Comparison of ENCODE assay signal across 26 cellular contexts in genomic region chr12:56011509-56012090, GRCh38. TPM values are rescaled to one million over a fixed set of nuclear protein-coding genes. Genes with fewer than 3 reads are reported as not detected.
DNase-seq lines count a peak whose midpoint lies in the region; ATAC-seq and TF ChIP-seq lines count a peak whose summit lies in the region.
"Had no signal": no experiment of that assay in that cellular context is flagged by ENCODE, and none has a peak within 500 bp of the region (broad histone marks: within the 10 kb centered on the region; RNA-seq: fewer than 3 reads in every experiment).

No MANE protein-coding gene starts in this region.

- H3K4me3 Mint-ChIP-seq in activated CD8-positive, alpha-beta T cell treated with anti-CD3 and anti-CD28 coated beads for 36 hours, result no peak overlapping the region
- no peak overlapping the region for H3K4me3 Mint-ChIP-seq in activated CD8-positive, alpha-beta T cell treated with anti-CD3 and anti-CD28 coated beads, Interleukin-2, amount 10 ng/mL, durations not matched to agents 7 days and 5 days
- H3K4me3 Mint-ChIP-seq in Caco-2 (ENCODE audit: unreplicated experiment), result no peak overlapping the region
- H3K4me3 Mint-ChIP-seq: CD14-positive monocyte; CD8-positive, alpha-beta memory T cell had no signal

- no peak for DNase-seq in activated CD8-positive, alpha-beta T cell treated with anti-CD3 and anti-CD28 coated beads for 36 hours
- no peak for DNase-seq in activated CD8-positive, alpha-beta T cell treated with anti-CD3 and anti-CD28 coated beads, Interleukin-2, amount 10 ng/mL, durations not matched to agents 7 days and 5 days
- DNase-seq in Caco-2 (no peak), amniotic epithelial cell (ENCODE audit: low read depth) (peak; percentile 75), iris pigment epithelial cell (ENCODE audit: low read depth) (peak; percentile 49), thyroid gland (no peak), adrenal gland (no peak)
- no peak for DNase-seq in effector CD4-positive, alpha-beta T cell
- DNase-seq: BE2C; Calu3; CD8-positive, alpha-beta memory T cell; DND-41; GM23248; H7; Kasumi-1; NCI-H2029; NCI-H446 treated with DMSO at 0.1 percent for 48 hours; NCI-H526; NCI-H82; NK-92 treated with Interleukin-12 subunit alpha and Interleukin-12 subunit beta, amount 100 ng/mL, for 24 hours; Right ventricle myocardium superior; RPMI8226 had no signal

- CTCF ChIA-PET in activated CD8-positive, alpha-beta T cell treated with anti-CD3 and anti-CD28 coated beads for 36 hours (lab: Charles Lee), result interaction anchor here (1.1 to 11.7 kb wide), 5 partner anchors 10 to 273 kb away, joined by 4 to 81 read pairs (median 4); partner anchors contain the start of genes ORMDL2, SARNP and SUOX
- CTCF ChIA-PET in activated CD8-positive, alpha-beta T cell treated with anti-CD3 and anti-CD28 coated beads, Interleukin-2, amount 10 ng/mL, durations not matched to agents 7 days and 5 days (lab: Charles Lee), result interaction anchor here (0.8 to 4.4 kb wide), 5 partner anchors 12 to 274 kb away, joined by 3 to 22 read pairs (median 16); no protein-coding TSS in a partner anchor
- CTCF ChIA-PET in Caco-2 (lab: Charles Lee), result interaction anchor here (1.1 kb wide), 2 partner anchors 14 to 18 kb away, joined by 5 to 6 read pairs; partner anchors contain the start of gene SUOX

- ATAC-seq in activated CD8-positive, alpha-beta T cell treated with anti-CD3 and anti-CD28 coated beads for 36 hours, result peak; percentile 41
- ATAC-seq in activated CD8-positive, alpha-beta T cell treated with anti-CD3 and anti-CD28 coated beads, Interleukin-2, amount 10 ng/mL, durations not matched to agents 7 days and 5 days, result no peak
- ATAC-seq: K562 had no signal

- BruUV-seq in Caco-2 (replicated peaks; lab: Mats Ljungman, UMichigan), result no TSS peak

- 89 to 90% methylated on average over 2 of the region's 2 CpGs for WGBS in thyroid gland, 2 donors
- WGBS in adrenal gland, 4 donors, result 77 to 96% (median 93%) methylated on average over 2 of the region's 2 CpGs

- H3K27me3 Mint-ChIP-seq in activated CD8-positive, alpha-beta T cell treated with anti-CD3 and anti-CD28 coated beads for 36 hours, result no peaks in the 10 kb centered on the region
- H3K27me3 Mint-ChIP-seq in activated CD8-positive, alpha-beta T cell treated with anti-CD3 and anti-CD28 coated beads, Interleukin-2, amount 10 ng/mL, durations not matched to agents 7 days and 5 days (ENCODE audit: low read depth), result no peaks in the 10 kb centered on the region
- no peaks in the 10 kb centered on the region for H3K27me3 Mint-ChIP-seq in Caco-2 (ENCODE audit: insufficient read depth, unreplicated experiment)

- H3K27ac Mint-ChIP-seq in activated CD8-positive, alpha-beta T cell treated with anti-CD3 and anti-CD28 coated beads for 36 hours, result no peak overlapping the region
- no peak overlapping the region for H3K27ac Mint-ChIP-seq in activated CD8-positive, alpha-beta T cell treated with anti-CD3 and anti-CD28 coated beads, Interleukin-2, amount 10 ng/mL, durations not matched to agents 7 days and 5 days
- H3K27ac Mint-ChIP-seq in Caco-2 (ENCODE audit: unreplicated experiment), result peak overlapping the region; percentile 78

- peaks cover 79% of the 10 kb centered on the region for H3K4me1 ChIP-seq in Caco-2
- H3K4me1 ChIP-seq in thyroid gland, result peaks cover 27 to 30% of the 10 kb centered on the region in 2 donors
- peaks cover 6 to 25% of the 10 kb centered on the region in 2 donors for H3K4me1 ChIP-seq in adrenal gland (replicated peaks in 1 of 2)
- H3K4me1 ChIP-seq: BE2C had no signal

- H3K4me1 Mint-ChIP-seq in activated CD8-positive, alpha-beta T cell treated with anti-CD3 and anti-CD28 coated beads for 36 hours (ENCODE audit: low read depth), result peaks cover 50% of the 10 kb centered on the region
- peaks cover 30% of the 10 kb centered on the region for H3K4me1 Mint-ChIP-seq in activated CD8-positive, alpha-beta T cell treated with anti-CD3 and anti-CD28 coated beads, Interleukin-2, amount 10 ng/mL, durations not matched to agents 7 days and 5 days (ENCODE audit: low read depth)
- peaks cover 63% of the 10 kb centered on the region for H3K4me1 Mint-ChIP-seq in Caco-2 (ENCODE audit: low read depth, unreplicated experiment)

- H3K36me3 Mint-ChIP-seq in activated CD8-positive, alpha-beta T cell treated with anti-CD3 and anti-CD28 coated beads for 36 hours (ENCODE audit: low read depth), result no peaks in the 10 kb centered on the region
- peaks cover 5% of the 10 kb centered on the region for H3K36me3 Mint-ChIP-seq in activated CD8-positive, alpha-beta T cell treated with anti-CD3 and anti-CD28 coated beads, Interleukin-2, amount 10 ng/mL, durations not matched to agents 7 days and 5 days (ENCODE audit: low read depth)
- peaks cover 42% of the 10 kb centered on the region for H3K36me3 Mint-ChIP-seq in Caco-2 (ENCODE audit: insufficient read depth, unreplicated experiment)

- intact Hi-C loops in activated CD8-positive, alpha-beta T cell treated with anti-CD3 and anti-CD28 coated beads for 36 hours (cut with micrococcal nuclease), result no loop called here
- intact Hi-C loops in Caco-2 (cut with micrococcal nuclease; ENCODE audit: unreplicated experiment), result no loop called here
- intact Hi-C loops in thyroid gland (cut with DNase I), result no loop called here
- intact Hi-C loops in adrenal gland (cut with DNase I), result no loop called here

- no peak for TF ChIP-seq CTCF in activated CD8-positive, alpha-beta T cell treated with anti-CD3 and anti-CD28 coated beads for 36 hours (IDR thresholded peaks at IDR 0.05)
- TF ChIP-seq CTCF in Caco-2 (IDR thresholded peaks at IDR 0.05; ENCODE audit: insufficient read depth in 1 of 2, low read depth in 1 of 2, low read length in 1 of 2, severe bottlenecking in 1 of 2, unreplicated experiment in 1 of 2), result no peak
- no peak for TF ChIP-seq CTCF in thyroid gland (IDR thresholded peaks at IDR 0.05)
- no peak for TF ChIP-seq CTCF in adrenal gland (IDR thresholded peaks at IDR 0.05)

- H3K27me3 ChIP-seq in Caco-2 (replicated peaks; ENCODE audit: control insufficient read depth, insufficient read depth, low read length) (no peaks in the 10 kb centered on the region), thyroid gland (no peaks in the 10 kb centered on the region), adrenal gland (no peaks in the 10 kb centered on the region)
- H3K27me3 ChIP-seq: BE2C, SJSA1 had no signal

- H3K36me3 ChIP-seq in Caco-2 (ENCODE audit: control insufficient read depth, insufficient read depth, low read length) (peaks cover 1% of the 10 kb centered on the region; the same call in 1 of the 2 replicates), thyroid gland (no peaks in the 10 kb centered on the region), adrenal gland (replicated peaks in 1 of 2) (peaks cover 0 to 8% of the 10 kb centered on the region in 2 donors)
- H3K36me3 ChIP-seq: BE2C, SJSA1 had no signal

- H3K4me3 ChIP-seq in Caco-2 (ENCODE audit: low read depth, low read length) (no peak overlapping the region), thyroid gland (replicated peaks in 1 of 3) (no peak overlapping the region), adrenal gland (no peak overlapping the region)
- H3K4me3 ChIP-seq: GM23248, K562, SJSA1 had no signal

- H3K9me3 ChIP-seq in Caco-2 (no peaks in the 10 kb centered on the region), thyroid gland (no peaks in the 10 kb centered on the region), adrenal gland (replicated peaks in 1 of 3) (no peaks in the 10 kb centered on the region)
- H3K9me3 ChIP-seq: BE2C, SJSA1 had no signal

- POLR2A ChIA-PET in activated CD8-positive, alpha-beta T cell treated with anti-CD3 and anti-CD28 coated beads for 36 hours (lab: Charles Lee), result interaction anchor here (0.7 to 3.1 kb wide), 3 partner anchors 9 to 187 kb away, joined by 3 to 15 read pairs (median 4); partner anchors contain the start of gene IKZF4
- POLR2A ChIA-PET in activated CD8-positive, alpha-beta T cell treated with anti-CD3 and anti-CD28 coated beads, Interleukin-2, amount 10 ng/mL, durations not matched to agents 7 days and 5 days (lab: Charles Lee), result interaction anchor here (0.6 to 1.2 kb wide), 4 partner anchors 9 to 15 kb away, joined by 3 to 5 read pairs (median 4); partner anchors contain the start of gene IKZF4
- POLR2A ChIA-PET in Caco-2 (lab: Charles Lee), result interaction anchor here (0.9 to 1.1 kb wide), 2 partner anchors 15 to 37 kb away, joined by 3 to 7 read pairs; partner anchors contain the start of genes RAB5B and SUOX

- TF ChIP-seq POLR2A in thyroid gland (IDR thresholded peaks at IDR 0.05) (no peak), adrenal gland (IDR thresholded peaks at IDR 0.05) (no peak)

- no peaks in the 10 kb centered on the region for H3K9me3 Mint-ChIP-seq in activated CD8-positive, alpha-beta T cell treated with anti-CD3 and anti-CD28 coated beads for 36 hours
- no peaks in the 10 kb centered on the region for H3K9me3 Mint-ChIP-seq in activated CD8-positive, alpha-beta T cell treated with anti-CD3 and anti-CD28 coated beads, Interleukin-2, amount 10 ng/mL, durations not matched to agents 7 days and 5 days (ENCODE audit: insufficient read depth)
- H3K9me3 Mint-ChIP-seq in Caco-2 (ENCODE audit: unreplicated experiment), result no peaks in the 10 kb centered on the region
- H3K9me3 Mint-ChIP-seq: CD14-positive monocyte; CD8-positive, alpha-beta memory T cell had no signal

- H3K27ac ChIP-seq in thyroid gland (no peak overlapping the region), adrenal gland (no peak overlapping the region)
- H3K27ac ChIP-seq: 22Rv1, GM23248, SJSA1 had no signal

RNA-seq across cellular contexts. Expression of gene IKZF4, which starts 9.2 kb away (rescaled TPM):
- total RNA-seq in activated CD8-positive, alpha-beta T cell treated with anti-CD3 and anti-CD28 coated beads for 36 hours, result 10 to 100 TPM; 20.5 to 20.8 TPM
- 10 to 100 TPM; 19.9 to 20.7 TPM for total RNA-seq in activated CD8-positive, alpha-beta T cell treated with anti-CD3 and anti-CD28 coated beads, Interleukin-2, amount 10 ng/mL, durations not matched to agents 7 days and 5 days
- 15.6 and 15.7 TPM in 2 replicates for total RNA-seq in Caco-2 (2022)
- total RNA-seq in thyroid gland, result 10 to 100 TPM in 2 of 4 donors, 1 to 10 TPM in 2; 4.2 to 10.9 (median 9.4) TPM
- 10 to 100 TPM in 6 of 8 donors, 1 to 10 TPM in 2; 6.8 to 34.0 (median 16.4) TPM for total RNA-seq in adrenal gland
- 10 to 100 TPM in 1 of 3 donors, 1 to 10 TPM in 2; 5.7 to 10.3 (median 6.4) TPM for polyA plus RNA-seq in adrenal gland

RNA-seq across cellular contexts. Expression of gene SUOX, which starts 14.5 kb away (rescaled TPM):
- 1 to 10 TPM; 4.6 to 6.2 TPM for total RNA-seq in activated CD8-positive, alpha-beta T cell treated with anti-CD3 and anti-CD28 coated beads for 36 hours
- total RNA-seq in activated CD8-positive, alpha-beta T cell treated with anti-CD3 and anti-CD28 coated beads, Interleukin-2, amount 10 ng/mL, durations not matched to agents 7 days and 5 days, result 1 to 10 TPM; 5.8 to 6.8 TPM
- total RNA-seq in Caco-2 (2022) (37.9 and 40.8 TPM in 2 replicates), thyroid gland (10 to 100 TPM; 18.7 to 36.8 (median 36.2) TPM), adrenal gland (10 to 100 TPM; 50.9 to 72.6 (median 57.3) TPM)
- polyA plus RNA-seq in adrenal gland, result 10 to 100 TPM; 27.7 to 49.7 (median 37.1) TPM

RNA-seq across cellular contexts. Expression of gene RPS26, which starts 30.1 kb away (rescaled TPM):
- 10 to 100 TPM; 29.7 to 29.8 TPM for total RNA-seq in activated CD8-positive, alpha-beta T cell treated with anti-CD3 and anti-CD28 coated beads for 36 hours
- total RNA-seq in activated CD8-positive, alpha-beta T cell treated with anti-CD3 and anti-CD28 coated beads, Interleukin-2, amount 10 ng/mL, durations not matched to agents 7 days and 5 days, result 10 to 100 TPM; 25.2 to 27.2 TPM
- total RNA-seq in Caco-2 (2022) (50.2 and 60.4 TPM in 2 replicates), thyroid gland (1,000 to 10,000 TPM in 1 of 4 donors, 100 to 1,000 TPM in 2, 10 to 100 TPM in 1; 81.4 to 1,193 (median 632) TPM), adrenal gland (1,000 to 10,000 TPM in 2 of 8 donors, 100 to 1,000 TPM in 3, 10 to 100 TPM in 3; 76.7 to 2,374 (median 277) TPM)
- 1,000 to 10,000 TPM; 1,149 to 1,897 (median 1,249) TPM for polyA plus RNA-seq in adrenal gland

RNA-seq across cellular contexts. Expression of gene RAB5B, which starts 37.7 kb away (rescaled TPM):
- total RNA-seq in activated CD8-positive, alpha-beta T cell treated with anti-CD3 and anti-CD28 coated beads for 36 hours, result 10 to 100 TPM; 26.0 to 32.4 TPM
- total RNA-seq in activated CD8-positive, alpha-beta T cell treated with anti-CD3 and anti-CD28 coated beads, Interleukin-2, amount 10 ng/mL, durations not matched to agents 7 days and 5 days, result 10 to 100 TPM; 51.9 to 52.9 TPM
- total RNA-seq in Caco-2 (2022), result 98.4 and 107 TPM in 2 replicates
- total RNA-seq in thyroid gland, result 100 to 1,000 TPM; 104 to 119 (median 107) TPM
- total RNA-seq in adrenal gland, result 100 to 1,000 TPM in 5 of 8 donors, 10 to 100 TPM in 3; 77.6 to 134 (median 112) TPM
- 100 to 1,000 TPM in 1 of 3 donors, 10 to 100 TPM in 2; 34.4 to 137 (median 43.6) TPM for polyA plus RNA-seq in adrenal gland

RNA-seq across cellular contexts. Expression of gene CDK2, which starts 45.0 kb away (rescaled TPM):
- total RNA-seq in activated CD8-positive, alpha-beta T cell treated with anti-CD3 and anti-CD28 coated beads for 36 hours, result 10 to 100 TPM; 86.7 to 90.1 TPM
- 100 to 1,000 TPM; 128 to 130 TPM for total RNA-seq in activated CD8-positive, alpha-beta T cell treated with anti-CD3 and anti-CD28 coated beads, Interleukin-2, amount 10 ng/mL, durations not matched to agents 7 days and 5 days
- total RNA-seq in Caco-2 (2022), result 103 and 110 TPM in 2 replicates
- total RNA-seq in thyroid gland, result 10 to 100 TPM; 13.9 to 17.2 (median 15.8) TPM
- total RNA-seq in adrenal gland, result 10 to 100 TPM in 7 of 8 donors, 1 to 10 TPM in 1; 6.3 to 22.8 (median 18.4) TPM
- 10 to 100 TPM in 1 of 3 donors, 1 to 10 TPM in 2; 6.0 to 16.5 (median 9.2) TPM for polyA plus RNA-seq in adrenal gland

Comparison
In these comparisons a context has a peak if more than half of its experiments do, and no peak if none do; other contexts are left out.
1. DNase-seq: peak in amniotic epithelial cell (single experiment) and iris pigment epithelial cell (single experiment); none in activated CD8-positive, alpha-beta T cell treated with anti-CD3 and anti-CD28 coated beads for 36 hours (single experiment), activated CD8-positive, alpha-beta T cell treated with anti-CD3 and anti-CD28 coated beads, Interleukin-2, amount 10 ng/mL, durations not matched to agents 7 days and 5 days (single experiment), Caco-2 (0 of 2), effector CD4-positive, alpha-beta T cell (single experiment), thyroid gland (0 of 2) and adrenal gland (0 of 7).